12 cellular contexts compared by ENCODE assay signal in genomic region chr1:186059311-186059710, GRCh38.
DNase-seq lines count a peak whose midpoint lies in the region; ATAC-seq, FAIRE-seq and TF ChIP-seq lines count a peak whose summit lies in the region.
"Had no signal": no experiment of that assay in that cellular context is flagged by ENCODE, and none has a peak within 500 bp of the region (broad histone marks: within the 10 kb centered on the region; RNA-seq: fewer than 3 reads in every experiment).

No MANE protein-coding gene starts in this region.

- TF ChIP-seq EP300 in transverse colon (IDR thresholded peaks at IDR 0.05; ENCODE audit: low read depth) = no peak

- no peak for ATAC-seq in GM18502 (IDR thresholded peaks at IDR 0.05; ENCODE audit: poor library complexity, unreplicated experiment)
- ATAC-seq: CD8-positive, alpha-beta T cell had no signal

- H3K4me2 ChIP-seq in GM23248 (ENCODE audit: unreplicated experiment) (peak overlapping the region; percentile 15), astrocyte (ENCODE audit: low read length) (no peak overlapping the region)

- H3K27me3 ChIP-seq in GM23248 (replicated peaks; ENCODE audit: insufficient read depth) = no peaks in the 10 kb centered on the region
- no peaks in the 10 kb centered on the region for H3K27me3 ChIP-seq in astrocyte (ENCODE audit: insufficient read depth, low read length)
- H3K27me3 ChIP-seq in transverse colon = no peaks in the 10 kb centered on the region

- H3K9me3 Mint-ChIP-seq in astrocyte (ENCODE audit: unreplicated experiment) = no peaks in the 10 kb centered on the region
- H3K9me3 Mint-ChIP-seq: activated CD4-positive, alpha-beta memory T cell treated with anti-CD3 and anti-CD28 coated beads for 36 hours; CD8-positive, alpha-beta T cell had no signal

- peaks cover 14% of the 10 kb centered on the region; the same call in 1 of the 2 replicates for H3F3A ChIP-seq in GM23248 (ENCODE audit: insufficient read depth)

- in situ Hi-C loops in GM23248 (cut with MboI) = no loop called here
- in situ Hi-C loops in transverse colon (cut with MboI; ENCODE audit: low pct_ligation_motif_present in 1 of 4, low pct_unique_long_range_greater_than_20kb in 1 of 4, low sequenced_read_pairs in 3 of 4) = no loop called here

- H4K20me1 ChIP-seq in GM23248 (ENCODE audit: insufficient read depth) (no peaks in the 10 kb centered on the region), astrocyte (ENCODE audit: insufficient read depth, low read length) (no peaks in the 10 kb centered on the region)

- no peak overlapping the region for H3K27ac Mint-ChIP-seq in astrocyte (ENCODE audit: unreplicated experiment)
- H3K27ac Mint-ChIP-seq: activated CD4-positive, alpha-beta memory T cell treated with anti-CD3 and anti-CD28 coated beads for 36 hours; CD8-positive, alpha-beta T cell had no signal

- H3K36me3 Mint-ChIP-seq in astrocyte (ENCODE audit: low read depth, unreplicated experiment) = no peaks in the 10 kb centered on the region
- H3K36me3 Mint-ChIP-seq: activated CD4-positive, alpha-beta memory T cell treated with anti-CD3 and anti-CD28 coated beads for 36 hours; CD8-positive, alpha-beta T cell had no signal

- H3K27ac ChIP-seq in GM23248 = no peak overlapping the region
- no peak overlapping the region for H3K27ac ChIP-seq in astrocyte (ENCODE audit: low read depth, low read length)
- no peak overlapping the region for H3K27ac ChIP-seq in transverse colon

- no peak overlapping the region for H3K4me3 ChIP-seq in GM23248
- no peak overlapping the region for H3K4me3 ChIP-seq in astrocyte (ENCODE audit: insufficient read depth, low read depth, low read length)
- H3K4me3 ChIP-seq in transverse colon = no peak overlapping the region

- H3K4me3 Mint-ChIP-seq in astrocyte (ENCODE audit: unreplicated experiment) = no peak overlapping the region
- H3K4me3 Mint-ChIP-seq: activated CD4-positive, alpha-beta memory T cell treated with anti-CD3 and anti-CD28 coated beads for 36 hours; CD8-positive, alpha-beta T cell had no signal

- 0% methylated on average over 1 of the region's 1 CpG for WGBS in GM23248 (ENCODE audit: low coverage in 1 of 2, low lambda C conversion rate in 2 of 2, missing lambda C conversion rate in 2 of 2), 2 experiments
- WGBS in transverse colon (ENCODE audit: low coverage in 1 of 2), 2 donors = 29% methylated on average over 1 of the region's 1 CpG; no CpG with 5 or more reads in 1 of the 2 donors

- TF ChIP-seq POLR2A in transverse colon (IDR thresholded peaks at IDR 0.05) = no peak

- no peak overlapping the region for H3K9ac ChIP-seq in GM23248
- H3K9ac ChIP-seq in astrocyte (ENCODE audit: low read length) = no peak overlapping the region

- peak; percentile 19 for DNase-seq in AG20443 (ENCODE audit: low spot score)
- peak; percentile 59 for DNase-seq in GM23248
- DNase-seq in astrocyte (ENCODE audit: low read depth) = peak; percentile 16
- DNase-seq in left kidney (ENCODE audit: low read depth, low spot score) = peak; percentile 12
- DNase-seq in NCI-H524 (lab: John Stamatoyannopoulos, UW) = no peak
- no peak for DNase-seq in transverse colon
- no peak for DNase-seq in stimulated activated CD4-positive, alpha-beta T cell treated with anti-CD3 and anti-CD28 coated beads, Interleukin-1b, Interleukin-23, amount 100 ng/mL, for 48 hours
- DNase-seq: activated CD4-positive, alpha-beta memory T cell treated with anti-CD3 and anti-CD28 coated beads for 36 hours; CD8-positive, alpha-beta T cell had no signal

- H3K79me2 ChIP-seq in GM23248 (ENCODE audit: insufficient read depth) = no peaks in the 10 kb centered on the region
- no peaks in the 10 kb centered on the region for H3K79me2 ChIP-seq in astrocyte (ENCODE audit: insufficient read depth, low read length)

- H3K36me3 ChIP-seq in GM23248 (ENCODE audit: low read depth) = no peaks in the 10 kb centered on the region
- no peaks in the 10 kb centered on the region for H3K36me3 ChIP-seq in astrocyte (ENCODE audit: insufficient read depth, low read length)
- H3K36me3 ChIP-seq in transverse colon = no peaks in the 10 kb centered on the region

- H3K27me3 Mint-ChIP-seq in astrocyte (ENCODE audit: low read depth, unreplicated experiment) = no peaks in the 10 kb centered on the region

- no peak overlapping the region for H2AFZ ChIP-seq in GM23248
- no peak overlapping the region for H2AFZ ChIP-seq in astrocyte (ENCODE audit: low read depth, low read length)

- no peaks in the 10 kb centered on the region for H3K9me3 ChIP-seq in GM23248 (ENCODE audit: low read depth)
- H3K9me3 ChIP-seq in astrocyte (ENCODE audit: insufficient read depth, low read depth, low read length) = no peaks in the 10 kb centered on the region
- no peaks in the 10 kb centered on the region for H3K9me3 ChIP-seq in transverse colon

- H3K9me2 ChIP-seq in GM23248 (ENCODE audit: insufficient read depth) = peaks cover 6% of the 10 kb centered on the region; the same call in 1 of the 2 replicates

- peaks cover 25% of the 10 kb centered on the region for H3K4me1 ChIP-seq in GM23248 (ENCODE audit: insufficient read depth)
- H3K4me1 ChIP-seq in astrocyte (ENCODE audit: insufficient read depth, low read length) = no peaks in the 10 kb centered on the region
- no peaks in the 10 kb centered on the region for H3K4me1 ChIP-seq in transverse colon

- no peaks in the 10 kb centered on the region for H3K4me1 Mint-ChIP-seq in astrocyte (ENCODE audit: low read depth, unreplicated experiment)

- TF ChIP-seq CTCF in astrocyte (IDR thresholded peaks at IDR 0.05; ENCODE audit: insufficient read depth, low read depth, low read length) (no peak), transverse colon (IDR thresholded peaks at IDR 0.05) (no peak)

- FAIRE-seq in astrocyte (lab: Jason Lieb, UNC) = peak; percentile 85
- FAIRE-seq: GM12892, H54 had no signal

- intact Hi-C loops in transverse colon (cut with DNase I; ENCODE audit: low total_unique reads) = no loop called here

Comparison
In these comparisons a context has a peak if more than half of its experiments do, and no peak if none do; other contexts are left out.
1. DNase-seq: peak in AG20443 (single experiment), GM23248 (single experiment), astrocyte (single experiment) and left kidney (single experiment); none in NCI-H524 (0 of 2), transverse colon (single experiment) and stimulated activated CD4-positive, alpha-beta T cell treated with anti-CD3 and anti-CD28 coated beads, Interleukin-1b, Interleukin-23, amount 100 ng/mL, for 48 hours (single experiment).